Comparison of ENCODE assay signal across 8 cellular contexts in genomic region chr13:78658630-78659449, GRCh38. TPM values are rescaled to one million over a fixed set of nuclear protein-coding genes. Genes with fewer than 3 reads are reported as not detected.
DNase-seq lines count a peak whose midpoint lies in the region; ATAC-seq and TF ChIP-seq lines count a peak whose summit lies in the region.

TSS of gene OBI1 (minus strand) at chr13:78659155. CDS start at chr13:78659120, 35 bp downstream.

- H3K9me3 Mint-ChIP-seq in WTC11, result no peaks in the 10 kb centered on the region

- POLR2A ChIA-PET in AG04449 (lab: Yijun Ruan, JAX) (no interaction called here), WTC11 (lab: Charles Lee) (interaction anchor here (0.5 kb wide), 1 partner anchor 727 kb away, joined by 4 read pairs; no protein-coding TSS in a partner anchor)

- H3K4me3 Mint-ChIP-seq in WTC11, result peak within 1 kb of the TSS; percentile 96

- peak; percentile 40 for DNase-seq in AG04449 (ENCODE audit: low read depth, low spot score)
- DNase-seq in NCI-H2196 (lab: John Stamatoyannopoulos, UW; ENCODE audit: unreplicated experiment), result peak; percentile 68
- DNase-seq in WTC11 (ENCODE audit: low spot score), result peak; percentile 77
- peak in 60 of 61 donors; percentile 45 to 94 (median 84) for DNase-seq in caudate nucleus (lab: John Stamatoyannopoulos, UW)
- peak; percentile 92 for DNase-seq in inferior parietal cortex (ENCODE audit: extremely low spot score)
- peak; percentile 62 for DNase-seq in smooth muscle cell of the brain vasculature (ENCODE audit: low read depth, low spot score)

- peaks cover 47% of the 10 kb centered on the region for H3K4me1 Mint-ChIP-seq in WTC11

- H3K27ac Mint-ChIP-seq in WTC11, result peak within 1 kb of the TSS; percentile 99

- CTCF ChIA-PET in AG04449 (lab: Yijun Ruan, JAX), result no interaction called here
- CTCF ChIA-PET in WTC11 (lab: Charles Lee), result interaction anchor here (1.2 to 1.8 kb wide), 2 partner anchors 50 to 92 kb away, joined by 4 to 5 read pairs; no protein-coding TSS in a partner anchor

- TF ChIP-seq CTCF in AG04449 (IDR thresholded peaks at IDR 0.05; ENCODE audit: insufficient read depth, low read length, missing control alignments) (no peak), WTC11 (IDR thresholded peaks at IDR 0.05) (no peak)

- peaks cover 3% of the 10 kb centered on the region; the same call in 1 of the 2 replicates for H3K36me3 Mint-ChIP-seq in WTC11

- peaks cover 53% of the 10 kb centered on the region for H3K27me3 Mint-ChIP-seq in WTC11 (ENCODE audit: low read depth)

- H3K4me3 ChIP-seq in AG04449 (ENCODE audit: low read depth, low read length), result peak within 1 kb of the TSS; percentile 74

- ATAC-seq in GM18873 (IDR thresholded peaks at IDR 0.05; ENCODE audit: low FRiP score, unreplicated experiment), result peak; percentile 76
- peak; percentile 80 for ATAC-seq in HG03135 (IDR thresholded peaks at IDR 0.05; ENCODE audit: unreplicated experiment)
- ATAC-seq in WTC11, result peak; percentile 60

- peak within 1 kb of the TSS; percentile 65 for H3K27ac ChIP-seq in caudate nucleus (ENCODE audit: low read depth, low read length)

TF ChIP-seq in WTC11, 78 proteins besides CTCF, POLR2A, EP300 and RAD21 (continues in another document):
- TF ChIP-seq JUN (CRISPR knock-in tag; IDR thresholded peaks at IDR 0.05) (0 out of 2 replicates have a peak, but pooled peaks have one; percentile 28), GABPB1 (CRISPR knock-in tag; IDR thresholded peaks at IDR 0.05) (peak; percentile 66; the same call in 1 of the 2 replicates), TCF7 (CRISPR knock-in tag; IDR thresholded peaks at IDR 0.05; ENCODE audit: low read depth) (0 out of 2 replicates have a peak, but pooled peaks have one; percentile 73), NFYB (CRISPR knock-in tag; conservative IDR thresholded peaks at IDR 0.05; ENCODE audit: low read depth) (no peak), USF1 (CRISPR knock-in tag; IDR thresholded peaks at IDR 0.05) (0 out of 2 replicates have a peak, but pooled peaks have one; percentile 29), ZNF317 (CRISPR knock-in tag; IDR thresholded peaks at IDR 0.05; ENCODE audit: borderline replicate concordance, low read depth) (0 out of 2 replicates have a peak, but pooled peaks have one; percentile 8), PRRX2 (CRISPR knock-in tag; IDR thresholded peaks at IDR 0.05) (0 out of 2 replicates have a peak, but pooled peaks have one; percentile 53), ZNF671 (CRISPR knock-in tag; IDR thresholded peaks at IDR 0.05) (no peak), NFE2L1 (CRISPR knock-in tag; IDR thresholded peaks at IDR 0.05) (peak; percentile 76; the same call in 1 of the 2 replicates), RORB (CRISPR knock-in tag; IDR thresholded peaks at IDR 0.05) (no peak), PREB (CRISPR knock-in tag; IDR thresholded peaks at IDR 0.05; ENCODE audit: borderline replicate concordance) (no peak), ESRRA (CRISPR knock-in tag; IDR thresholded peaks at IDR 0.05; ENCODE audit: borderline replicate concordance) (peak; percentile 51; the same call in 1 of the 2 replicates), SMAD3 (CRISPR knock-in tag; IDR thresholded peaks at IDR 0.05; ENCODE audit: borderline replicate concordance) (peak; percentile 83), ZBTB43 (CRISPR knock-in tag; IDR thresholded peaks at IDR 0.05) (0 out of 2 replicates have a peak, but pooled peaks have one; percentile 77), SP1 (CRISPR knock-in tag; conservative IDR thresholded peaks at IDR 0.05) (peak; percentile 77)
- TF ChIP-seq, protein P1, sequence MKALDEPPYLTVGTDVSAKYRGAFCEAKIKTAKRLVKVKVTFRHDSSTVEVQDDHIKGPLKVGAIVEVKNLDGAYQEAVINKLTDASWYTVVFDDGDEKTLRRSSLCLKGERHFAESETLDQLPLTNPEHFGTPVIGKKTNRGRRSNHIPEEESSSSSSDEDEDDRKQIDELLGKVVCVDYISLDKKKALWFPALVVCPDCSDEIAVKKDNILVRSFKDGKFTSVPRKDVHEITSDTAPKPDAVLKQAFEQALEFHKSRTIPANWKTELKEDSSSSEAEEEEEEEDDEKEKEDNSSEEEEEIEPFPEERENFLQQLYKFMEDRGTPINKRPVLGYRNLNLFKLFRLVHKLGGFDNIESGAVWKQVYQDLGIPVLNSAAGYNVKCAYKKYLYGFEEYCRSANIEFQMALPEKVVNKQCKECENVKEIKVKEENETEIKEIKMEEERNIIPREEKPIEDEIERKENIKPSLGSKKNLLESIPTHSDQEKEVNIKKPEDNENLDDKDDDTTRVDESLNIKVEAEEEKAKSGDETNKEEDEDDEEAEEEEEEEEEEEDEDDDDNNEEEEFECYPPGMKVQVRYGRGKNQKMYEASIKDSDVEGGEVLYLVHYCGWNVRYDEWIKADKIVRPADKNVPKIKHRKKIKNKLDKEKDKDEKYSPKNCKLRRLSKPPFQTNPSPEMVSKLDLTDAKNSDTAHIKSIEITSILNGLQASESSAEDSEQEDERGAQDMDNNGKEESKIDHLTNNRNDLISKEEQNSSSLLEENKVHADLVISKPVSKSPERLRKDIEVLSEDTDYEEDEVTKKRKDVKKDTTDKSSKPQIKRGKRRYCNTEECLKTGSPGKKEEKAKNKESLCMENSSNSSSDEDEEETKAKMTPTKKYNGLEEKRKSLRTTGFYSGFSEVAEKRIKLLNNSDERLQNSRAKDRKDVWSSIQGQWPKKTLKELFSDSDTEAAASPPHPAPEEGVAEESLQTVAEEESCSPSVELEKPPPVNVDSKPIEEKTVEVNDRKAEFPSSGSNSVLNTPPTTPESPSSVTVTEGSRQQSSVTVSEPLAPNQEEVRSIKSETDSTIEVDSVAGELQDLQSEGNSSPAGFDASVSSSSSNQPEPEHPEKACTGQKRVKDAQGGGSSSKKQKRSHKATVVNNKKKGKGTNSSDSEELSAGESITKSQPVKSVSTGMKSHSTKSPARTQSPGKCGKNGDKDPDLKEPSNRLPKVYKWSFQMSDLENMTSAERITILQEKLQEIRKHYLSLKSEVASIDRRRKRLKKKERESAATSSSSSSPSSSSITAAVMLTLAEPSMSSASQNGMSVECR (CRISPR knock-in tag; IDR thresholded peaks at IDR 0.05; ENCODE audit: borderline replicate concordance), result peak; percentile 66; the same call in 1 of the 2 replicates
- TF ChIP-seq, protein P2, sequence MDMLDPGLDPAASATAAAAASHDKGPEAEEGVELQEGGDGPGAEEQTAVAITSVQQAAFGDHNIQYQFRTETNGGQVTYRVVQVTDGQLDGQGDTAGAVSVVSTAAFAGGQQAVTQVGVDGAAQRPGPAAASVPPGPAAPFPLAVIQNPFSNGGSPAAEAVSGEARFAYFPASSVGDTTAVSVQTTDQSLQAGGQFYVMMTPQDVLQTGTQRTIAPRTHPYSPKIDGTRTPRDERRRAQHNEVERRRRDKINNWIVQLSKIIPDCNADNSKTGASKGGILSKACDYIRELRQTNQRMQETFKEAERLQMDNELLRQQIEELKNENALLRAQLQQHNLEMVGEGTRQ (CRISPR knock-in tag; IDR thresholded peaks at IDR 0.05), result peak; percentile 60
- TF ChIP-seq, protein P3, sequence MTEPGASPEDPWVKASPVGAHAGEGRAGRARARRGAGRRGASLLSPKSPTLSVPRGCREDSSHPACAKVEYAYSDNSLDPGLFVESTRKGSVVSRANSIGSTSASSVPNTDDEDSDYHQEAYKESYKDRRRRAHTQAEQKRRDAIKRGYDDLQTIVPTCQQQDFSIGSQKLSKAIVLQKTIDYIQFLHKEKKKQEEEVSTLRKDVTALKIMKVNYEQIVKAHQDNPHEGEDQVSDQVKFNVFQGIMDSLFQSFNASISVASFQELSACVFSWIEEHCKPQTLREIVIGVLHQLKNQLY (CRISPR knock-in tag; IDR thresholded peaks at IDR 0.05), result no peak
- TF ChIP-seq, protein P4, sequence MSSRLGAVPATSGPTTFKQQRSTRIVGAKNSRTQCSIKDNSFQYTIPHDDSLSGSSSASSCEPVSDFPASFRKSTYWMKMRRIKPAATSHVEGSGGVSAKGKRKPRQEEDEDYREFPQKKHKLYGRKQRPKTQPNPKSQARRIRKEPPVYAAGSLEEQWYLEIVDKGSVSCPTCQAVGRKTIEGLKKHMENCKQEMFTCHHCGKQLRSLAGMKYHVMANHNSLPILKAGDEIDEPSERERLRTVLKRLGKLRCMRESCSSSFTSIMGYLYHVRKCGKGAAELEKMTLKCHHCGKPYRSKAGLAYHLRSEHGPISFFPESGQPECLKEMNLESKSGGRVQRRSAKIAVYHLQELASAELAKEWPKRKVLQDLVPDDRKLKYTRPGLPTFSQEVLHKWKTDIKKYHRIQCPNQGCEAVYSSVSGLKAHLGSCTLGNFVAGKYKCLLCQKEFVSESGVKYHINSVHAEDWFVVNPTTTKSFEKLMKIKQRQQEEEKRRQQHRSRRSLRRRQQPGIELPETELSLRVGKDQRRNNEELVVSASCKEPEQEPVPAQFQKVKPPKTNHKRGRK (CRISPR knock-in tag; IDR thresholded peaks at IDR 0.05; ENCODE audit: borderline replicate concordance), result peak; percentile 99

RNA-seq across cellular contexts. Expression of gene OBI1, which starts in this region (rescaled TPM):
- 13.4 to 16.9 TPM (median 16.7 TPM) in 3 replicates for total RNA-seq in WTC11 (2021)

Comparison
In these comparisons a context has a peak if more than half of its experiments do, and no peak if none do; other contexts are left out.
1. Peak in every context shown above with its lines: DNase-seq, ATAC-seq, H3K4me3 ChIP-seq and H3K27ac ChIP-seq.
2. DNase-seq: peak in every context shown above with its lines; median percentile 92 in inferior parietal cortex; 84 in caudate nucleus; 77 in WTC11; 68 in NCI-H2196; 62 in smooth muscle cell of the brain vasculature; 40 in AG04449.